1 cellular context compared by ENCODE assay signal in the genomic region with DNA sequence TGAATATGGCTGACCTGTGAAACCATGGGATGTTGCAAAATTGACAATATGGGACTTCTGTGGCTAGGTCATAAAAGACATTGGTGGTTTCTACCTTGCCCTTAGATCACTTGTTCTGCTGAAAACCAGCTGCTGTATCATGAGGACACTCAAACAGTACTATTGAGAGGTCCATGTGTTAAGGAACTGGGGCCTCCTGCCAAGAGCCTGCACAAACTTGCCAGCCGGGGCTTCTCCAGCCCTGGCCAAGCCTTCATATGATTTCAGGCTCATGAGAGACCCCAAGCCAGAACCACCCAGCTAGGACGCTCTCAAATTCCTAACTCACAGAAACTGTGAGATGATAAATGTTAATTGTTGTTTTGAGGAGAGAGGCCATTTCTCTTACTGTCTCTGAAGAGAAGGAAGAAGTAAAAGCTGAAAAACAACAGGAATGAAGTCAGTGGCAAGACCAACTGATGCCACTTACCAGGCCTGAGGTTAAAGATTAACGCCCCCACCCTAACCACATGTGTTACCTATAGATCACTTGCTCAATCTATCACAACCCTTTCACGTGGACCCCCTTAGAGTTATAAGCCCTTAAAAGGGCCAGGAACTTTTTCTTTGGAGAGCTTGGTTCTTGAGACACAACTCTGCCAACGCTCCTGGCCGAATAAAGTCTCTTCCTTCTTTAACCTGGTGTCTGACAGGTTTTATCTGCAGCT.
A peak's percentile ranks its signal among the peaks of the same experiment; 100 is the strongest.
TF ChIP-seq lines count a peak whose summit lies in the region.

No MANE protein-coding gene starts in this region.

TF ChIP-seq in HepG2, 621 proteins besides CTCF, POLR2A, EP300 and RAD21 (continued from another document):
- TF ChIP-seq, protein P1, sequence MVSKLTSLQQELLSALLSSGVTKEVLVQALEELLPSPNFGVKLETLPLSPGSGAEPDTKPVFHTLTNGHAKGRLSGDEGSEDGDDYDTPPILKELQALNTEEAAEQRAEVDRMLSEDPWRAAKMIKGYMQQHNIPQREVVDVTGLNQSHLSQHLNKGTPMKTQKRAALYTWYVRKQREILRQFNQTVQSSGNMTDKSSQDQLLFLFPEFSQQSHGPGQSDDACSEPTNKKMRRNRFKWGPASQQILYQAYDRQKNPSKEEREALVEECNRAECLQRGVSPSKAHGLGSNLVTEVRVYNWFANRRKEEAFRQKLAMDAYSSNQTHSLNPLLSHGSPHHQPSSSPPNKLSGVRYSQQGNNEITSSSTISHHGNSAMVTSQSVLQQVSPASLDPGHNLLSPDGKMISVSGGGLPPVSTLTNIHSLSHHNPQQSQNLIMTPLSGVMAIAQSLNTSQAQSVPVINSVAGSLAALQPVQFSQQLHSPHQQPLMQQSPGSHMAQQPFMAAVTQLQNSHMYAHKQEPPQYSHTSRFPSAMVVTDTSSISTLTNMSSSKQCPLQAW (CRISPR knock-in tag; IDR thresholded peaks at IDR 0.05): peak; percentile 77
- TF ChIP-seq, protein P2, sequence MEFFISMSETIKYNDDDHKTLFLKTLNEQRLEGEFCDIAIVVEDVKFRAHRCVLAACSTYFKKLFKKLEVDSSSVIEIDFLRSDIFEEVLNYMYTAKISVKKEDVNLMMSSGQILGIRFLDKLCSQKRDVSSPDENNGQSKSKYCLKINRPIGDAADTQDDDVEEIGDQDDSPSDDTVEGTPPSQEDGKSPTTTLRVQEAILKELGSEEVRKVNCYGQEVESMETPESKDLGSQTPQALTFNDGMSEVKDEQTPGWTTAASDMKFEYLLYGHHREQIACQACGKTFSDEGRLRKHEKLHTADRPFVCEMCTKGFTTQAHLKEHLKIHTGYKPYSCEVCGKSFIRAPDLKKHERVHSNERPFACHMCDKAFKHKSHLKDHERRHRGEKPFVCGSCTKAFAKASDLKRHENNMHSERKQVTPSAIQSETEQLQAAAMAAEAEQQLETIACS (CRISPR knock-in tag; IDR thresholded peaks at IDR 0.05): no peak
- TF ChIP-seq ELF3 (CRISPR knock-in tag; IDR thresholded peaks at IDR 0.05): peak; percentile 56
- TF ChIP-seq ARHGAP35 (CRISPR knock-in tag; IDR thresholded peaks at IDR 0.05; ENCODE audit: borderline replicate concordance): no peak
- TF ChIP-seq SAP130 (CRISPR knock-in tag; IDR thresholded peaks at IDR 0.05; ENCODE audit: low read depth): peak; percentile 58
- TF ChIP-seq, protein P3, sequence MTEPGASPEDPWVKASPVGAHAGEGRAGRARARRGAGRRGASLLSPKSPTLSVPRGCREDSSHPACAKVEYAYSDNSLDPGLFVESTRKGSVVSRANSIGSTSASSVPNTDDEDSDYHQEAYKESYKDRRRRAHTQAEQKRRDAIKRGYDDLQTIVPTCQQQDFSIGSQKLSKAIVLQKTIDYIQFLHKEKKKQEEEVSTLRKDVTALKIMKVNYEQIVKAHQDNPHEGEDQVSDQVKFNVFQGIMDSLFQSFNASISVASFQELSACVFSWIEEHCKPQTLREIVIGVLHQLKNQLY (CRISPR knock-in tag; IDR thresholded peaks at IDR 0.05): peak; percentile 95
- TF ChIP-seq FOXA3 (CRISPR knock-in tag; IDR thresholded peaks at IDR 0.05): 0 out of 2 replicates have a peak, but pooled peaks have one; percentile 10
- no peak for TF ChIP-seq RCOR2 (CRISPR knock-in tag; IDR thresholded peaks at IDR 0.05)
- 0 out of 2 replicates have a peak, but pooled peaks have one; percentile 10 for TF ChIP-seq ZNF205 (CRISPR knock-in tag; IDR thresholded peaks at IDR 0.05)
- peak; percentile 58 for TF ChIP-seq THAP11 (CRISPR knock-in tag; IDR thresholded peaks at IDR 0.05)
- TF ChIP-seq, protein P4, sequence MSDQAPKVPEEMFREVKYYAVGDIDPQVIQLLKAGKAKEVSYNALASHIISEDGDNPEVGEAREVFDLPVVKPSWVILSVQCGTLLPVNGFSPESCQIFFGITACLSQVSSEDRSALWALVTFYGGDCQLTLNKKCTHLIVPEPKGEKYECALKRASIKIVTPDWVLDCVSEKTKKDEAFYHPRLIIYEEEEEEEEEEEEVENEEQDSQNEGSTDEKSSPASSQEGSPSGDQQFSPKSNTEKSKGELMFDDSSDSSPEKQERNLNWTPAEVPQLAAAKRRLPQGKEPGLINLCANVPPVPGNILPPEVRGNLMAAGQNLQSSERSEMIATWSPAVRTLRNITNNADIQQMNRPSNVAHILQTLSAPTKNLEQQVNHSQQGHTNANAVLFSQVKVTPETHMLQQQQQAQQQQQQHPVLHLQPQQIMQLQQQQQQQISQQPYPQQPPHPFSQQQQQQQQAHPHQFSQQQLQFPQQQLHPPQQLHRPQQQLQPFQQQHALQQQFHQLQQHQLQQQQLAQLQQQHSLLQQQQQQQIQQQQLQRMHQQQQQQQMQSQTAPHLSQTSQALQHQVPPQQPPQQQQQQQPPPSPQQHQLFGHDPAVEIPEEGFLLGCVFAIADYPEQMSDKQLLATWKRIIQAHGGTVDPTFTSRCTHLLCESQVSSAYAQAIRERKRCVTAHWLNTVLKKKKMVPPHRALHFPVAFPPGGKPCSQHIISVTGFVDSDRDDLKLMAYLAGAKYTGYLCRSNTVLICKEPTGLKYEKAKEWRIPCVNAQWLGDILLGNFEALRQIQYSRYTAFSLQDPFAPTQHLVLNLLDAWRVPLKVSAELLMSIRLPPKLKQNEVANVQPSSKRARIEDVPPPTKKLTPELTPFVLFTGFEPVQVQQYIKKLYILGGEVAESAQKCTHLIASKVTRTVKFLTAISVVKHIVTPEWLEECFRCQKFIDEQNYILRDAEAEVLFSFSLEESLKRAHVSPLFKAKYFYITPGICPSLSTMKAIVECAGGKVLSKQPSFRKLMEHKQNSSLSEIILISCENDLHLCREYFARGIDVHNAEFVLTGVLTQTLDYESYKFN (CRISPR knock-in tag; conservative IDR thresholded peaks at IDR 0.05): 0 out of 2 replicates have a peak, but pooled peaks have one; percentile 23
- TF ChIP-seq, protein P5, sequence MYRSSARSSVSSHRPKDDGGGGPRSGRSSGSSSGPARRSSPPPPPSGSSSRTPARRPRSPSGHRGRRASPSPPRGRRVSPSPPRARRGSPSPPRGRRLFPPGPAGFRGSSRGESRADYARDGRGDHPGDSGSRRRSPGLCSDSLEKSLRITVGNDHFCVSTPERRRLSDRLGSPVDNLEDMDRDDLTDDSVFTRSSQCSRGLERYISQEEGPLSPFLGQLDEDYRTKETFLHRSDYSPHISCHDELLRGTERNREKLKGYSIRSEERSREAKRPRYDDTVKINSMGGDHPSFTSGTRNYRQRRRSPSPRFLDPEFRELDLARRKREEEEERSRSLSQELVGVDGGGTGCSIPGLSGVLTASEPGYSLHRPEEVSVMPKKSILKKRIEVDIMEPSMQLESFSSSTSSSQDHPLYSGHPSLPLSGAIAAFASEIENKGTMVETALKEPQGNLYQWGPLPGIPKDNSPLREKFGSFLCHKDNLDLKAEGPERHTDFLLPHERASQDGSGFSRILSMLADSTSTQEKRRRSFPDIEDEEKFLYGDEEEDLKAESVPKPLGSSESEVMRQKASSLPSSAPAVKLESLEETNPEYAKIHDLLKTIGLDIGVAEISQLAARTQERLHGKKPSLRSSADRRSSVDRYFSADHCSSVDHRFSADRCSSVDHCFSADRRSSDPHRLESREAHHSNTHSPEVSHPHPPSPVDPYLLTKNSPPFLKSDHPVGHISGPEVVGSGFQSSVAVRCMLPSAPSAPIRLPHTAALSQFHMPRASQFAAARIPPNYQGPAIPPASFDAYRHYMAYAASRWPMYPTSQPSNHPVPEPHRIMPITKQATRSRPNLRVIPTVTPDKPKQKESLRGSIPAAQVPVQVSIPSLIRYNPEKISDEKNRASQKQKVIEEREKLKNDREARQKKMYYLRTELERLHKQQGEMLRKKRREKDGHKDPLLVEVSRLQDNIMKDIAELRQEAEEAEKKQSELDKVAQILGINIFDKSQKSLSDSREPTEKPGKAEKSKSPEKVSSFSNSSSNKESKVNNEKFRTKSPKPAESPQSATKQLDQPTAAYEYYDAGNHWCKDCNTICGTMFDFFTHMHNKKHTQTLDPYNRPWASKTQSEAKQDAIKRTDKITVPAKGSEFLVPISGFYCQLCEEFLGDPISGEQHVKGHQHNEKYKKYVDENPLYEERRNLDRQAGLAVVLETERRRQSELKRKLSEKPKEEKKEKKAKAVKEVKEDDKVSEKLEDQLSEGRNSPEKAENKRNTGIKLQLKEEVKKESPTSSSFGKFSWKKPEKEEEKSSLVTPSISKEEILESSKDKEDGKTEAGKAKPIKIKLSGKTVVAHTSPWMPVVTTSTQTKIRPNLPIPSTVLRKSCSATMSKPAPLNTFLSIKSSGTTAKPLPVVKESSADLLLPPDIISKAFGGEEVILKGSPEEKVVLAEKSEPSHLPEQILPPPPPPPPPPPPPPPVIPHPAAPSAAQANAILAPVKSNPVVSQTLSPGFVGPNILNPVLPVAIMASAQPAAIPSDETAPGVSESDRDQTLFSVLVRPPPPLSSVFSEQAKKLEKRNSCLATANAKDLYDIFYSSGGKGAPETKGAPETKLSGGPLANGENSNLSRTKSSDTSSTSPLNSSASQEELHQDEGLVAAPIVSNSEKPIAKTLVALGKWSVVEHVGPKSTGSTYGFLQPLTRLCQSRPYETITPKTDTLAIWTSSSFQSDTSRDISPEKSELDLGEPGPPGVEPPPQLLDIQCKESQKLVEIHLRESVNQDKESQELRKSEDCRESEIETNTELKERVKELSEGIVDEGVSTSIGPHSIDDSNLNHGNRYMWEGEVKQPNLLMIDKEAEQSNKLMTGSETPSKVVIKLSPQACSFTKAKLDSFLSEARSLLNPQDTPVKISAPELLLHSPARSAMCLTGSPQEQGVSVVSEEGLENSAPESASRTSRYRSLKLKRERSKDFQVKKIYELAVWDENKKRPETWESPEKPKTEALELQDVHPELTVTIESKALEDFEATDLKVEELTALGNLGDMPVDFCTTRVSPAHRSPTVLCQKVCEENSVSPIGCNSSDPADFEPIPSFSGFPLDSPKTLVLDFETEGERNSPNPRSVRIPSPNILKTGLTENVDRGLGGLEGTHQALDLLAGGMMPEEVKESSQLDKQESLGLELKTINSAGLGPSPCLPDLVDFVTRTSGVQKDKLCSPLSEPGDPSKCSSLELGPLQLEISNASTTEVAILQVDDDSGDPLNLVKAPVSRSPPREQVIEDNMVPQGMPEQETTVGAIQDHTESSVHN (CRISPR knock-in tag; IDR thresholded peaks at IDR 0.05): no peak
- TF ChIP-seq, protein P6, sequence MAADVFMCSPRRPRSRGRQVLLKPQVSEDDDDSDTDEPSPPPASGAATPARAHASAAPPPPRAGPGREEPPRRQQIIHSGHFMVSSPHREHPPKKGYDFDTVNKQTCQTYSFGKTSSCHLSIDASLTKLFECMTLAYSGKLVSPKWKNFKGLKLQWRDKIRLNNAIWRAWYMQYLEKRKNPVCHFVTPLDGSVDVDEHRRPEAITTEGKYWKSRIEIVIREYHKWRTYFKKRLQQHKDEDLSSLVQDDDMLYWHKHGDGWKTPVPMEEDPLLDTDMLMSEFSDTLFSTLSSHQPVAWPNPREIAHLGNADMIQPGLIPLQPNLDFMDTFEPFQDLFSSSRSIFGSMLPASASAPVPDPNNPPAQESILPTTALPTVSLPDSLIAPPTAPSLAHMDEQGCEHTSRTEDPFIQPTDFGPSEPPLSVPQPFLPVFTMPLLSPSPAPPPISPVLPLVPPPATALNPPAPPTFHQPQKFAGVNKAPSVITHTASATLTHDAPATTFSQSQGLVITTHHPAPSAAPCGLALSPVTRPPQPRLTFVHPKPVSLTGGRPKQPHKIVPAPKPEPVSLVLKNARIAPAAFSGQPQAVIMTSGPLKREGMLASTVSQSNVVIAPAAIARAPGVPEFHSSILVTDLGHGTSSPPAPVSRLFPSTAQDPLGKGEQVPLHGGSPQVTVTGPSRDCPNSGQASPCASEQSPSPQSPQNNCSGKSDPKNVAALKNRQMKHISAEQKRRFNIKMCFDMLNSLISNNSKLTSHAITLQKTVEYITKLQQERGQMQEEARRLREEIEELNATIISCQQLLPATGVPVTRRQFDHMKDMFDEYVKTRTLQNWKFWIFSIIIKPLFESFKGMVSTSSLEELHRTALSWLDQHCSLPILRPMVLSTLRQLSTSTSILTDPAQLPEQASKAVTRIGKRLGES (CRISPR knock-in tag; IDR thresholded peaks at IDR 0.05; ENCODE audit: borderline replicate concordance): peak; percentile 69; the same call in 1 of the 2 replicates
- 0 out of 2 replicates have a peak, but pooled peaks have one; percentile 33 for TF ChIP-seq NFKBIZ (CRISPR knock-in tag; IDR thresholded peaks at IDR 0.05)
- 0 out of 2 replicates have a peak, but pooled peaks have one; percentile 32 for TF ChIP-seq DNMT3B (CRISPR knock-in tag; conservative IDR thresholded peaks at IDR 0.05)
- TF ChIP-seq SRY (CRISPR knock-in tag; IDR thresholded peaks at IDR 0.05): no peak
